20 cellular contexts compared by ENCODE assay signal in the genomic region with DNA sequence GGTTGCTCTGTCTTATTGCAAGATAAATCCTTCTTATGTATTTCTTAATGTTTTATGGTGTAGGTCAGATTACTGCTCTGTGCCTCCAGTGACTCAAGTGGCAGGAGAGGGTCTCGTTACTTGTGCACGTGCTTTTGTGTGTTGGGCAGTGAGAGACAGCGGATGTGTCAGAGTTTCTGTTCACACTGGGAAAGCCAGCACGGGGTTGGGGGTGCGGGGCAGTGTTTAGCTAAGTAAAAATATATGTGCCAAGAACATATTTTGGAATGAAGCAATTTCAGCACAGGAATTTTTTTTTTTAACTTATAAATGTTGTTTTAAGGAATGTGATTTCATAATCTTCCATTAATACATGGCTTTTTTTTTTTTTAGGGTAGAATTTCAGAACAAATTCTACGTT. TPM values are rescaled to one million over a fixed set of nuclear protein-coding genes. Genes with fewer than 3 reads are reported as not detected.
DNase-seq lines count a peak whose midpoint lies in the region; ATAC-seq and TF ChIP-seq lines count a peak whose summit lies in the region.
"Had no signal": no experiment of that assay in that cellular context is flagged by ENCODE, and none has a peak within 500 bp of the region (broad histone marks: within the 10 kb centered on the region; RNA-seq: fewer than 3 reads in every experiment).

No MANE protein-coding gene starts in this region.

- 79 to 85% methylated on average over 6 of the region's 6 CpGs for WGBS in GM23248 (ENCODE audit: low coverage in 1 of 2, low lambda C conversion rate in 2 of 2, missing lambda C conversion rate in 2 of 2), 2 experiments

- no peak overlapping the region for H3K9ac ChIP-seq in GM23248

- no peak overlapping the region for H2AFZ ChIP-seq in GM23248

- no peak overlapping the region for H3K4me2 ChIP-seq in GM23248 (ENCODE audit: unreplicated experiment)

- H3K79me2 ChIP-seq in GM23248 (ENCODE audit: insufficient read depth) = no peaks in the 10 kb centered on the region

- ATAC-seq in GM21423 (IDR thresholded peaks at IDR 0.05; ENCODE audit: unreplicated experiment) = no peak
- ATAC-seq: HepG2 had no signal

- H4K20me1 ChIP-seq in GM23248 (ENCODE audit: insufficient read depth) = no peaks in the 10 kb centered on the region

- H3K27ac ChIP-seq in GM23248 = no peak overlapping the region
- peak overlapping the region; percentile 55 to 58 for H3K27ac ChIP-seq in ascending aorta
- H3K27ac ChIP-seq: epithelial cell of prostate, spleen had no signal

- H3K36me3 ChIP-seq in GM23248 (ENCODE audit: low read depth) (peaks cover 14% of the 10 kb centered on the region; the same call in 1 of the 2 replicates), ascending aorta (peaks cover 10 to 22% of the 10 kb centered on the region in 2 donors)

- DNase-seq in GM23248 (peak; percentile 41), ascending aorta (ENCODE audit: low spot score in 2 of 2) (peak; percentile 77 to 94), fibroblast of the conjunctiva (ENCODE audit: low read depth) (peak; percentile 79), stromal cell of bone marrow (ENCODE audit: low read depth) (peak; percentile 84), RKO (ENCODE audit: low spot score) (no peak), UCSD-AML1 (lab: John Stamatoyannopoulos, UW; ENCODE audit: unreplicated experiment) (no peak), KBM-7 (no peak)
- DNase-seq: activated CD4-positive, alpha-beta T cell treated with anti-CD3 and anti-CD28 coated beads, Interleukin-2, amount 10 ng/mL, durations not matched to agents 7 days and 5 days; CD4-positive, CD25-positive, alpha-beta regulatory T cell; immature natural killer cell; MM.1S; naive B cell; NCI-H187; NCI-H524 treated with DMSO at 0.1 percent for 48 hours; Right ventricle myocardium superior; spleen had no signal

- in situ Hi-C loops in GM23248 (cut with MboI) = no loop called here
- in situ Hi-C loops in KBM-7 (cut with MboI; ENCODE audit: low pct_unique_long_range_greater_than_20kb, low sequenced_read_pairs) = no loop called here

- H3K9me2 ChIP-seq in GM23248 (ENCODE audit: insufficient read depth) = no peaks in the 10 kb centered on the region

- no peaks in the 10 kb centered on the region for H3F3A ChIP-seq in GM23248 (ENCODE audit: insufficient read depth)

- H3K4me3 ChIP-seq in GM23248 = no peak overlapping the region
- H3K4me3 ChIP-seq in ascending aorta = no peak overlapping the region
- H3K4me3 ChIP-seq: lung, spleen had no signal

- no peak for TF ChIP-seq CTCF in ascending aorta (IDR thresholded peaks at IDR 0.05)

- H3K4me1 ChIP-seq in GM23248 (ENCODE audit: insufficient read depth) (0 out of 2 replicates have a peak, but pooled peaks cover 3% of the 10 kb centered on the region), ascending aorta (peaks cover 3 to 24% of the 10 kb centered on the region in 2 donors)

- H3K27me3 ChIP-seq in GM23248 (replicated peaks; ENCODE audit: insufficient read depth) = no peaks in the 10 kb centered on the region
- no peaks in the 10 kb centered on the region for H3K27me3 ChIP-seq in ascending aorta

- intact Hi-C loops in ascending aorta (cut with DNase I) = loop anchor here (5.0 kb wide), 2 partner anchors 45 to 215 kb away; a partner anchor contains a TSS

- no peaks in the 10 kb centered on the region for H3K9me3 ChIP-seq in GM23248 (ENCODE audit: low read depth)
- H3K9me3 ChIP-seq in ascending aorta = no peaks in the 10 kb centered on the region
- H3K9me3 ChIP-seq: spleen had no signal

RNA-seq across cellular contexts. Expression of a gene that starts 4.5 kb away (rescaled TPM):
- total RNA-seq in GM23248 (2014; rRNA removed; shearing (Covaris generic)) = 0.11 and 0.13 TPM in 2 replicates
- 0.32 and 0.44 TPM in 2 replicates for polyA plus RNA-seq in GM23248 (2016; fragmentation: Nextera tagmentation; extraction: Ambion mirVana)
- not detected for total RNA-seq in ascending aorta

RNA-seq across cellular contexts. Expression of a gene that starts 45.4 kb away (rescaled TPM):
- 22.3 and 30.2 TPM in 2 replicates for total RNA-seq in GM23248 (2014; rRNA removed; shearing (Covaris generic))
- polyA plus RNA-seq in GM23248 (2016; fragmentation: Nextera tagmentation; extraction: Ambion mirVana) = 12.9 and 13.3 TPM in 2 replicates
- 17.3 TPM for total RNA-seq in ascending aorta

Comparison
In these comparisons a context has a peak if more than half of its experiments do, and no peak if none do; other contexts are left out.
1. DNase-seq: peak in GM23248 (single experiment), ascending aorta (2 of 2), fibroblast of the conjunctiva (single experiment) and stromal cell of bone marrow (single experiment); none in RKO (single experiment), UCSD-AML1 (single experiment) and KBM-7 (single experiment).